16 cellular contexts compared by ENCODE assay signal in the genomic region with DNA sequence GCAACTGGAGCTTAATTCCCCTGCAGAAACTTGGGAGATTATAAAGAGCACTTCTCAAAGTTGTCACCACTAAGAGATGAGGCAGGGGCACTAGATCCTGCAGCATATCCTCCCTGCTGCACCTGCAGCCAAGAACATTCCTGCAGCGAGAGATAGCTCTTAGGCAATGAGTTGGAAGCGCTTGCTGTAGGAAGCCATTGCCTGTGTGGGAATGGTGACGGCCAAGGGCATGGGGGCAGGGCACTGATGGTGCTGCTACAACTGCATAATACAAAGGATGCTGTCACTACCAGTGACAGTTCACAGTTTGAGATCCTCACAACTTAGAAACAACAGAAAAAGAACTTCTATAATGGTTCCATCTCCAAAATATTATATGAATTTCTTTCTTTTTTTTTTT.
"Had no signal": no experiment of that assay in that cellular context is flagged by ENCODE, and none has a peak within 500 bp of the region (broad histone marks: within the 10 kb centered on the region; RNA-seq: fewer than 3 reads in every experiment).

No MANE protein-coding gene starts in this region.

- H3K4me3 Mint-ChIP-seq: activated naive CD4-positive, alpha-beta T cell treated with anti-CD3 and anti-CD28 coated beads, Interleukin-2, amount 50 U/mL, for 24 hours; naive thymus-derived CD8-positive, alpha-beta T cell; stimulated activated naive CD8-positive, alpha-beta T cell treated with anti-CD3 and anti-CD28 coated beads, Interleukin-15, Interleukin-2, amounts not matched to agents 100 ng/mL and 50 ng/mL, for 24 hours; T-helper 1 cell treated with Interleukin-12 subunit alpha and Interleukin-12 subunit beta and Interleukin-4 antibody, amounts not matched to agents 30 μg/mL and 1 μg/mL, for 36 hours had no signal

- H3K36me3 Mint-ChIP-seq: activated naive CD4-positive, alpha-beta T cell treated with anti-CD3 and anti-CD28 coated beads, Interleukin-2, amount 50 U/mL, for 24 hours had no signal

- ATAC-seq: esophagus mucosa; naive thymus-derived CD8-positive, alpha-beta T cell had no signal

- DNase-seq: activated CD4-positive, alpha-beta T cell treated with anti-CD3 and anti-CD28 coated beads, Interleukin-2, amount 50 U/mL, for 1 hour; activated CD8-positive, alpha-beta memory T cell treated with anti-CD3 and anti-CD28 coated beads, Interleukin-2, amount 50 U/mL, for 4 hours; activated effector memory CD4-positive, alpha-beta T cell treated with Interleukin-2 at 50 U/mL for 16 hours; effector CD4-positive, alpha-beta T cell; mesendoderm; naive thymus-derived CD8-positive, alpha-beta T cell; transverse colon; uterus had no signal

- H3K27ac ChIP-seq: ascending aorta, parathyroid adenoma, skin epidermis, suprapubic skin, transverse colon, uterus had no signal

- H3K27me3 Mint-ChIP-seq: activated naive CD4-positive, alpha-beta T cell treated with anti-CD3 and anti-CD28 coated beads, Interleukin-2, amount 50 U/mL, for 24 hours; naive thymus-derived CD8-positive, alpha-beta T cell; stimulated activated naive CD8-positive, alpha-beta T cell treated with anti-CD3 and anti-CD28 coated beads, Interleukin-15, Interleukin-2, amounts not matched to agents 100 ng/mL and 50 ng/mL, for 24 hours had no signal

- H3K4me1 Mint-ChIP-seq: activated naive CD4-positive, alpha-beta T cell treated with anti-CD3 and anti-CD28 coated beads, Interleukin-2, amount 50 U/mL, for 24 hours had no signal

- H3K9me3 Mint-ChIP-seq: activated naive CD4-positive, alpha-beta T cell treated with anti-CD3 and anti-CD28 coated beads, Interleukin-2, amount 50 U/mL, for 24 hours; naive thymus-derived CD8-positive, alpha-beta T cell; stimulated activated naive CD8-positive, alpha-beta T cell treated with anti-CD3 and anti-CD28 coated beads, Interleukin-15, Interleukin-2, amounts not matched to agents 100 ng/mL and 50 ng/mL, for 24 hours; T-helper 1 cell treated with Interleukin-12 subunit alpha and Interleukin-12 subunit beta and Interleukin-4 antibody, amounts not matched to agents 30 μg/mL and 1 μg/mL, for 36 hours had no signal

- H3K27ac Mint-ChIP-seq: activated naive CD4-positive, alpha-beta T cell treated with anti-CD3 and anti-CD28 coated beads, Interleukin-2, amount 50 U/mL, for 24 hours; naive thymus-derived CD8-positive, alpha-beta T cell; stimulated activated naive CD8-positive, alpha-beta T cell treated with anti-CD3 and anti-CD28 coated beads, Interleukin-15, Interleukin-2, amounts not matched to agents 100 ng/mL and 50 ng/mL, for 24 hours; T-helper 1 cell treated with Interleukin-12 subunit alpha and Interleukin-12 subunit beta and Interleukin-4 antibody, amounts not matched to agents 30 μg/mL and 1 μg/mL, for 36 hours had no signal
